In the genomic region with DNA sequence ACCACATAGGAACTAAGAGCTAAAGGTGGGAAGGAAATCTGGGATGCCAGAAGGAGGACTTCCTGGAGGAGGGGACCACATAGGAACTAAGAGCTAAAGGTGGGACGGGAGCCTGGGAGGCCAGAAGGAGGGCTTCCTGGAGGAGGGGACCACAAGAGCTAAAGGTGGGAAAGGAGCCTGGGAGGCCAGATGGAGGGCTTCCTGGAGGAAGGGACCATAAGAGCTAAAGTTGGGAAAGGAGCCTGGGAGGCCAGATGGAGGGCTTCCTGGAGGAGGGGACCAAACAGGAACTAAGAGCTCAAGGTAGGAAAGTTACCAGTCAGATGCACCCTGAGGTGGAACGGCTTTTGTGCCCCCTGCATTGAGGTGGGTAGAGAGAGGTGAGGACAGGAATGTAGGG, we compare ENCODE assay signal across 1 cellular context.
TF ChIP-seq lines count a peak whose summit lies in the region.

No MANE protein-coding gene starts in this region.

TF ChIP-seq in HepG2, 621 proteins besides CTCF, POLR2A, EP300 and RAD21:
- TF ChIP-seq ZFP36 (IDR thresholded peaks at IDR 0.05; ENCODE audit: borderline replicate concordance, low read depth, low read length, partially characterized antibody): peak; percentile 79
- TF ChIP-seq POLR2AphosphoS2 (IDR thresholded peaks at IDR 0.05; ENCODE audit: low read depth, low read length): no peak
TF ChIP-seq in HepG2: peak in this region for 1.
